ENCODE assay signal across 2 cellular contexts in genomic region chr20:5154543-5154925, GRCh38.
TF ChIP-seq lines count a peak whose summit lies in the region.

No MANE protein-coding gene starts in this region.

TF ChIP-seq in GM23338, 12 proteins besides CTCF, POLR2A, EP300 and RAD21:
- TF ChIP-seq NANOG (IDR thresholded peaks at IDR 0.05; ENCODE audit: borderline replicate concordance), result no peak
- TF ChIP-seq POLR2AphosphoS5 (IDR thresholded peaks at IDR 0.05; ENCODE audit: low read depth), result no peak
- no peak for TF ChIP-seq EZH2 (IDR thresholded peaks at IDR 0.05; ENCODE audit: low read depth, unreplicated experiment)
- TF ChIP-seq CREB1 (CRISPR knock-in tag; IDR thresholded peaks at IDR 0.05; ENCODE audit: low read depth), result no peak

TF ChIP-seq in HepG2, 621 proteins besides CTCF, POLR2A, EP300 and RAD21 (continues in another document):
- TF ChIP-seq ZNF446 (CRISPR knock-in tag; IDR thresholded peaks at IDR 0.05), result no peak
- no peak for TF ChIP-seq KLF11 (CRISPR knock-in tag; IDR thresholded peaks at IDR 0.05)
- no peak for TF ChIP-seq SALL2 (CRISPR knock-in tag; IDR thresholded peaks at IDR 0.05)
- no peak for TF ChIP-seq ZNF639 (CRISPR knock-in tag; conservative IDR thresholded peaks at IDR 0.05)
- TF ChIP-seq, protein P1, sequence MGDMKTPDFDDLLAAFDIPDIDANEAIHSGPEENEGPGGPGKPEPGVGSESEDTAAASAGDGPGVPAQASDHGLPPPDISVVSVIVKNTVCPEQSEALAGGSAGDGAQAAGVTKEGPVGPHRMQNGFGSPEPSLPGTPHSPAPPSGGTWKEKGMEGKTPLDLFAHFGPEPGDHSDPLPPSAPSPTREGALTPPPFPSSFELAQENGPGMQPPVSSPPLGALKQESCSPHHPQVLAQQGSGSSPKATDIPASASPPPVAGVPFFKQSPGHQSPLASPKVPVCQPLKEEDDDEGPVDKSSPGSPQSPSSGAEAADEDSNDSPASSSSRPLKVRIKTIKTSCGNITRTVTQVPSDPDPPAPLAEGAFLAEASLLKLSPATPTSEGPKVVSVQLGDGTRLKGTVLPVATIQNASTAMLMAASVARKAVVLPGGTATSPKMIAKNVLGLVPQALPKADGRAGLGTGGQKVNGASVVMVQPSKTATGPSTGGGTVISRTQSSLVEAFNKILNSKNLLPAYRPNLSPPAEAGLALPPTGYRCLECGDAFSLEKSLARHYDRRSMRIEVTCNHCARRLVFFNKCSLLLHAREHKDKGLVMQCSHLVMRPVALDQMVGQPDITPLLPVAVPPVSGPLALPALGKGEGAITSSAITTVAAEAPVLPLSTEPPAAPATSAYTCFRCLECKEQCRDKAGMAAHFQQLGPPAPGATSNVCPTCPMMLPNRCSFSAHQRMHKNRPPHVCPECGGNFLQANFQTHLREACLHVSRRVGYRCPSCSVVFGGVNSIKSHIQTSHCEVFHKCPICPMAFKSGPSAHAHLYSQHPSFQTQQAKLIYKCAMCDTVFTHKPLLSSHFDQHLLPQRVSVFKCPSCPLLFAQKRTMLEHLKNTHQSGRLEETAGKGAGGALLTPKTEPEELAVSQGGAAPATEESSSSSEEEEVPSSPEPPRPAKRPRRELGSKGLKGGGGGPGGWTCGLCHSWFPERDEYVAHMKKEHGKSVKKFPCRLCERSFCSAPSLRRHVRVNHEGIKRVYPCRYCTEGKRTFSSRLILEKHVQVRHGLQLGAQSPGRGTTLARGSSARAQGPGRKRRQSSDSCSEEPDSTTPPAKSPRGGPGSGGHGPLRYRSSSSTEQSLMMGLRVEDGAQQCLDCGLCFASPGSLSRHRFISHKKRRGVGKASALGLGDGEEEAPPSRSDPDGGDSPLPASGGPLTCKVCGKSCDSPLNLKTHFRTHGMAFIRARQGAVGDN (CRISPR knock-in tag; IDR thresholded peaks at IDR 0.05), result no peak
- no peak for TF ChIP-seq XBP1 (CRISPR knock-in tag; IDR thresholded peaks at IDR 0.05)
- no peak for TF ChIP-seq ZBTB10 (CRISPR knock-in tag; IDR thresholded peaks at IDR 0.05; ENCODE audit: borderline replicate concordance)
- no peak for TF ChIP-seq KDM5A (IDR thresholded peaks at IDR 0.05; ENCODE audit: borderline replicate concordance, low read length)
- TF ChIP-seq, protein P2, sequence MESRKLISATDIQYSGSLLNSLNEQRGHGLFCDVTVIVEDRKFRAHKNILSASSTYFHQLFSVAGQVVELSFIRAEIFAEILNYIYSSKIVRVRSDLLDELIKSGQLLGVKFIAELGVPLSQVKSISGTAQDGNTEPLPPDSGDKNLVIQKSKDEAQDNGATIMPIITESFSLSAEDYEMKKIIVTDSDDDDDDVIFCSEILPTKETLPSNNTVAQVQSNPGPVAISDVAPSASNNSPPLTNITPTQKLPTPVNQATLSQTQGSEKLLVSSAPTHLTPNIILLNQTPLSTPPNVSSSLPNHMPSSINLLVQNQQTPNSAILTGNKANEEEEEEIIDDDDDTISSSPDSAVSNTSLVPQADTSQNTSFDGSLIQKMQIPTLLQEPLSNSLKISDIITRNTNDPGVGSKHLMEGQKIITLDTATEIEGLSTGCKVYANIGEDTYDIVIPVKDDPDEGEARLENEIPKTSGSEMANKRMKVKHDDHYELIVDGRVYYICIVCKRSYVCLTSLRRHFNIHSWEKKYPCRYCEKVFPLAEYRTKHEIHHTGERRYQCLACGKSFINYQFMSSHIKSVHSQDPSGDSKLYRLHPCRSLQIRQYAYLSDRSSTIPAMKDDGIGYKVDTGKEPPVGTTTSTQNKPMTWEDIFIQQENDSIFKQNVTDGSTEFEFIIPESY (CRISPR knock-in tag; IDR thresholded peaks at IDR 0.05), result no peak
- TF ChIP-seq WIZ (CRISPR knock-in tag; IDR thresholded peaks at IDR 0.05), result no peak
- TF ChIP-seq ZNF256 (CRISPR knock-in tag; conservative IDR thresholded peaks at IDR 0.05), result no peak
- no peak for TF ChIP-seq ZNF672 (CRISPR knock-in tag; IDR thresholded peaks at IDR 0.05)
- TF ChIP-seq ATF5 (CRISPR knock-in tag; IDR thresholded peaks at IDR 0.05; ENCODE audit: low read depth), result no peak
- TF ChIP-seq U2AF2 (IDR thresholded peaks at IDR 0.05; ENCODE audit: low read depth, low read length), result no peak
- TF ChIP-seq ZNF644 (CRISPR knock-in tag; IDR thresholded peaks at IDR 0.05; ENCODE audit: low read depth), result no peak
- no peak for TF ChIP-seq ZNF136 (CRISPR knock-in tag; IDR thresholded peaks at IDR 0.05; ENCODE audit: low read depth)
- TF ChIP-seq FOSL1 (CRISPR knock-in tag; IDR thresholded peaks at IDR 0.05; ENCODE audit: borderline replicate concordance), result no peak
- TF ChIP-seq, protein P3, sequence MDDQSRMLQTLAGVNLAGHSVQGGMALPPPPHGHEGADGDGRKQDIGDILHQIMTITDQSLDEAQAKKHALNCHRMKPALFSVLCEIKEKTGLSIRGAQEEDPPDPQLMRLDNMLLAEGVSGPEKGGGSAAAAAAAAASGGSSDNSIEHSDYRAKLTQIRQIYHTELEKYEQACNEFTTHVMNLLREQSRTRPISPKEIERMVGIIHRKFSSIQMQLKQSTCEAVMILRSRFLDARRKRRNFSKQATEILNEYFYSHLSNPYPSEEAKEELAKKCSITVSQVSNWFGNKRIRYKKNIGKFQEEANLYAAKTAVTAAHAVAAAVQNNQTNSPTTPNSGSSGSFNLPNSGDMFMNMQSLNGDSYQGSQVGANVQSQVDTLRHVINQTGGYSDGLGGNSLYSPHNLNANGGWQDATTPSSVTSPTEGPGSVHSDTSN (CRISPR knock-in tag; IDR thresholded peaks at IDR 0.05; ENCODE audit: borderline replicate concordance), result no peak
- TF ChIP-seq MXI1 (IDR thresholded peaks at IDR 0.05; ENCODE audit: borderline replicate concordance, low read depth, low read length), result no peak
- TF ChIP-seq, protein P4, sequence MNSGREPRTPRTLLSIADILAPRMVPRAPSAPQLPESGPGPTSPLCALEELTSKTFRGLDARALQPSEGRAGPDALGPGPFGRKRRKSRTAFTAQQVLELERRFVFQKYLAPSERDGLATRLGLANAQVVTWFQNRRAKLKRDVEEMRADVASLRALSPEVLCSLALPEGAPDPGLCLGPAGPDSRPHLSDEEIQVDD (CRISPR knock-in tag; IDR thresholded peaks at IDR 0.05; ENCODE audit: borderline replicate concordance), result no peak
- TF ChIP-seq HMG20B (CRISPR knock-in tag; conservative IDR thresholded peaks at IDR 0.05), result 0 out of 2 replicates have a peak, but pooled peaks have one; percentile 3
- TF ChIP-seq, protein P5, sequence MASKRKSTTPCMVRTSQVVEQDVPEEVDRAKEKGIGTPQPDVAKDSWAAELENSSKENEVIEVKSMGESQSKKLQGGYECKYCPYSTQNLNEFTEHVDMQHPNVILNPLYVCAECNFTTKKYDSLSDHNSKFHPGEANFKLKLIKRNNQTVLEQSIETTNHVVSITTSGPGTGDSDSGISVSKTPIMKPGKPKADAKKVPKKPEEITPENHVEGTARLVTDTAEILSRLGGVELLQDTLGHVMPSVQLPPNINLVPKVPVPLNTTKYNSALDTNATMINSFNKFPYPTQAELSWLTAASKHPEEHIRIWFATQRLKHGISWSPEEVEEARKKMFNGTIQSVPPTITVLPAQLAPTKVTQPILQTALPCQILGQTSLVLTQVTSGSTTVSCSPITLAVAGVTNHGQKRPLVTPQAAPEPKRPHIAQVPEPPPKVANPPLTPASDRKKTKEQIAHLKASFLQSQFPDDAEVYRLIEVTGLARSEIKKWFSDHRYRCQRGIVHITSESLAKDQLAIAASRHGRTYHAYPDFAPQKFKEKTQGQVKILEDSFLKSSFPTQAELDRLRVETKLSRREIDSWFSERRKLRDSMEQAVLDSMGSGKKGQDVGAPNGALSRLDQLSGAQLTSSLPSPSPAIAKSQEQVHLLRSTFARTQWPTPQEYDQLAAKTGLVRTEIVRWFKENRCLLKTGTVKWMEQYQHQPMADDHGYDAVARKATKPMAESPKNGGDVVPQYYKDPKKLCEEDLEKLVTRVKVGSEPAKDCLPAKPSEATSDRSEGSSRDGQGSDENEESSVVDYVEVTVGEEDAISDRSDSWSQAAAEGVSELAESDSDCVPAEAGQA (IDR thresholded peaks at IDR 0.05; ENCODE audit: low read depth), result no peak
- TF ChIP-seq, protein P5 (CRISPR knock-in tag; IDR thresholded peaks at IDR 0.05; ENCODE audit: borderline replicate concordance), result no peak
- TF ChIP-seq ARID4A (CRISPR knock-in tag; IDR thresholded peaks at IDR 0.05; ENCODE audit: borderline replicate concordance), result peak; percentile 17; the same call in 1 of the 2 replicates
- peak; percentile 51 for TF ChIP-seq ZNF781 (CRISPR knock-in tag; IDR thresholded peaks at IDR 0.05; ENCODE audit: borderline replicate concordance, not compliant biosample characterization)
- TF ChIP-seq ZBTB21 (CRISPR knock-in tag; IDR thresholded peaks at IDR 0.05), result no peak
- TF ChIP-seq CREM (IDR thresholded peaks at IDR 0.05), result no peak
- TF ChIP-seq CREM (CRISPR knock-in tag; IDR thresholded peaks at IDR 0.05), result no peak
- no peak for TF ChIP-seq MYNN (CRISPR knock-in tag; IDR thresholded peaks at IDR 0.05; ENCODE audit: low read depth)
- TF ChIP-seq ZNF580 (CRISPR knock-in tag; IDR thresholded peaks at IDR 0.05; ENCODE audit: borderline replicate concordance, low read depth), result no peak
- no peak for TF ChIP-seq SNAPC5 (CRISPR knock-in tag; IDR thresholded peaks at IDR 0.05; ENCODE audit: borderline replicate concordance)
